ENCODE assay signal across 1 cellular context in genomic region chr7:37921340-37921805, GRCh38.
A peak's percentile ranks its signal among the peaks of the same experiment; 100 is the strongest.
TF ChIP-seq lines count a peak whose summit lies in the region.

No MANE protein-coding gene starts in this region.

TF ChIP-seq in HepG2, 621 proteins besides CTCF, POLR2A, EP300 and RAD21 (continued from another document and continues in another):
- TF ChIP-seq NCOA1 (CRISPR knock-in tag; IDR thresholded peaks at IDR 0.05) (no peak), DMAP1 (CRISPR knock-in tag; IDR thresholded peaks at IDR 0.05) (no peak; the same call in 1 of the 2 replicates), MXD3 (CRISPR knock-in tag; IDR thresholded peaks at IDR 0.05) (0 out of 2 replicates have a peak, but pooled peaks have one; percentile 2), MEF2D (CRISPR knock-in tag; IDR thresholded peaks at IDR 0.05) (0 out of 2 replicates have a peak, but pooled peaks have one; percentile 2), ZNF557 (CRISPR knock-in tag; IDR thresholded peaks at IDR 0.05) (no peak), ZBTB8A (CRISPR knock-in tag; IDR thresholded peaks at IDR 0.05; ENCODE audit: borderline replicate concordance, low read depth) (no peak), HNRNPL (IDR thresholded peaks at IDR 0.05; ENCODE audit: low read depth, low read length) (peak; percentile 92; the same call in 1 of the 2 replicates), KMT2A (CRISPR knock-in tag; IDR thresholded peaks at IDR 0.05) (0 out of 2 replicates have a peak, but pooled peaks have one; percentile 31), ZSCAN30 (CRISPR knock-in tag; IDR thresholded peaks at IDR 0.05) (no peak), SMAD3 (CRISPR knock-in tag; IDR thresholded peaks at IDR 0.05) (peak; percentile 70), KLF13 (CRISPR knock-in tag; IDR thresholded peaks at IDR 0.05) (no peak), FOXK1 (CRISPR knock-in tag; IDR thresholded peaks at IDR 0.05; ENCODE audit: borderline replicate concordance, low read depth) (no peak), BCL6 (CRISPR knock-in tag; IDR thresholded peaks at IDR 0.05) (no peak; the same call in 1 of the 2 replicates), ZNF431 (CRISPR knock-in tag; IDR thresholded peaks at IDR 0.05; ENCODE audit: borderline replicate concordance, low read depth) (no peak), MTA3 (CRISPR knock-in tag; IDR thresholded peaks at IDR 0.05) (no peak), MIXL1 (CRISPR knock-in tag; IDR thresholded peaks at IDR 0.05) (no peak), ZNF562 (CRISPR knock-in tag; IDR thresholded peaks at IDR 0.05; ENCODE audit: borderline replicate concordance) (no peak), HOXA9 (CRISPR knock-in tag; IDR thresholded peaks at IDR 0.05; ENCODE audit: borderline replicate concordance) (0 out of 2 replicates have a peak, but pooled peaks have one; percentile 53), ZNF644 (CRISPR knock-in tag; IDR thresholded peaks at IDR 0.05; ENCODE audit: low read depth) (0 out of 2 replicates have a peak, but pooled peaks have one; percentile 43), ZNF34 (CRISPR knock-in tag; IDR thresholded peaks at IDR 0.05; ENCODE audit: borderline replicate concordance) (no peak), HNF4G (IDR thresholded peaks at IDR 0.05; ENCODE audit: borderline replicate concordance, low read depth, low read length) (no peak), HNF4G (CRISPR knock-in tag; IDR thresholded peaks at IDR 0.05; ENCODE audit: borderline replicate concordance, low read depth) (no peak; the same call in 1 of the 2 replicates), CENPX (CRISPR knock-in tag; IDR thresholded peaks at IDR 0.05) (no peak), JUNB (CRISPR knock-in tag; IDR thresholded peaks at IDR 0.05; ENCODE audit: borderline replicate concordance) (no peak), U2AF1 (optimal IDR thresholded peaks at IDR 0.05; ENCODE audit: low read depth, low read length) (no peak), ZBTB20 (CRISPR knock-in tag; IDR thresholded peaks at IDR 0.05; ENCODE audit: borderline replicate concordance, low read depth) (no peak), ZNF782 (CRISPR knock-in tag; IDR thresholded peaks at IDR 0.05; ENCODE audit: borderline replicate concordance) (no peak), ZNF563 (CRISPR knock-in tag; IDR thresholded peaks at IDR 0.05) (no peak; the same call in 1 of the 2 replicates), MATR3 (CRISPR knock-in tag; IDR thresholded peaks at IDR 0.05) (no peak), BRD4 (CRISPR knock-in tag; IDR thresholded peaks at IDR 0.05) (no peak), IRF2 (CRISPR knock-in tag; IDR thresholded peaks at IDR 0.05) (no peak), NR2F2 (IDR thresholded peaks at IDR 0.05; ENCODE audit: borderline replicate concordance, low read depth) (no peak), SP1 (IDR thresholded peaks at IDR 0.05) (no peak), SP1 (CRISPR knock-in tag; IDR thresholded peaks at IDR 0.05) (no peak), ZNF773 (CRISPR knock-in tag; IDR thresholded peaks at IDR 0.05; ENCODE audit: borderline replicate concordance) (no peak), PAXIP1 (CRISPR knock-in tag; conservative IDR thresholded peaks at IDR 0.05) (no peak), ISX (CRISPR knock-in tag; conservative IDR thresholded peaks at IDR 0.05) (no peak), YEATS2 (CRISPR knock-in tag; IDR thresholded peaks at IDR 0.05; ENCODE audit: borderline replicate concordance) (no peak), ZNF883 (CRISPR knock-in tag; IDR thresholded peaks at IDR 0.05; ENCODE audit: not compliant biosample characterization) (no peak), HNRNPUL1 (IDR thresholded peaks at IDR 0.05; ENCODE audit: low read depth, low read length) (no peak), TBL1XR1 (IDR thresholded peaks at IDR 0.05; ENCODE audit: borderline replicate concordance, low read length, partially characterized antibody) (no peak)
- TF ChIP-seq, protein P1, sequence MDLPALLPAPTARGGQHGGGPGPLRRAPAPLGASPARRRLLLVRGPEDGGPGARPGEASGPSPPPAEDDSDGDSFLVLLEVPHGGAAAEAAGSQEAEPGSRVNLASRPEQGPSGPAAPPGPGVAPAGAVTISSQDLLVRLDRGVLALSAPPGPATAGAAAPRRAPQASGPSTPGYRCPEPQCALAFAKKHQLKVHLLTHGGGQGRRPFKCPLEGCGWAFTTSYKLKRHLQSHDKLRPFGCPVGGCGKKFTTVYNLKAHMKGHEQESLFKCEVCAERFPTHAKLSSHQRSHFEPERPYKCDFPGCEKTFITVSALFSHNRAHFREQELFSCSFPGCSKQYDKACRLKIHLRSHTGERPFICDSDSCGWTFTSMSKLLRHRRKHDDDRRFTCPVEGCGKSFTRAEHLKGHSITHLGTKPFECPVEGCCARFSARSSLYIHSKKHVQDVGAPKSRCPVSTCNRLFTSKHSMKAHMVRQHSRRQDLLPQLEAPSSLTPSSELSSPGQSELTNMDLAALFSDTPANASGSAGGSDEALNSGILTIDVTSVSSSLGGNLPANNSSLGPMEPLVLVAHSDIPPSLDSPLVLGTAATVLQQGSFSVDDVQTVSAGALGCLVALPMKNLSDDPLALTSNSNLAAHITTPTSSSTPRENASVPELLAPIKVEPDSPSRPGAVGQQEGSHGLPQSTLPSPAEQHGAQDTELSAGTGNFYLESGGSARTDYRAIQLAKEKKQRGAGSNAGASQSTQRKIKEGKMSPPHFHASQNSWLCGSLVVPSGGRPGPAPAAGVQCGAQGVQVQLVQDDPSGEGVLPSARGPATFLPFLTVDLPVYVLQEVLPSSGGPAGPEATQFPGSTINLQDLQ (CRISPR knock-in tag; IDR thresholded peaks at IDR 0.05), result no peak
- TF ChIP-seq, protein P2, sequence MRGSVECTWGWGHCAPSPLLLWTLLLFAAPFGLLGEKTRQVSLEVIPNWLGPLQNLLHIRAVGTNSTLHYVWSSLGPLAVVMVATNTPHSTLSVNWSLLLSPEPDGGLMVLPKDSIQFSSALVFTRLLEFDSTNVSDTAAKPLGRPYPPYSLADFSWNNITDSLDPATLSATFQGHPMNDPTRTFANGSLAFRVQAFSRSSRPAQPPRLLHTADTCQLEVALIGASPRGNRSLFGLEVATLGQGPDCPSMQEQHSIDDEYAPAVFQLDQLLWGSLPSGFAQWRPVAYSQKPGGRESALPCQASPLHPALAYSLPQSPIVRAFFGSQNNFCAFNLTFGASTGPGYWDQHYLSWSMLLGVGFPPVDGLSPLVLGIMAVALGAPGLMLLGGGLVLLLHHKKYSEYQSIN (CRISPR knock-in tag; IDR thresholded peaks at IDR 0.05; ENCODE audit: borderline replicate concordance), result no peak
- TF ChIP-seq, protein P3, sequence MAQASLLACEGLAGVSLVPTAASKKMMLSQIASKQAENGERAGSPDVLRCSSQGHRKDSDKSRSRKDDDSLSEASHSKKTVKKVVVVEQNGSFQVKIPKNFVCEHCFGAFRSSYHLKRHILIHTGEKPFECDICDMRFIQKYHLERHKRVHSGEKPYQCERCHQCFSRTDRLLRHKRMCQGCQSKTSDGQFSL (CRISPR knock-in tag; IDR thresholded peaks at IDR 0.05), result 0 out of 2 replicates have a peak, but pooled peaks have one; percentile 14
- TF ChIP-seq, protein P4, sequence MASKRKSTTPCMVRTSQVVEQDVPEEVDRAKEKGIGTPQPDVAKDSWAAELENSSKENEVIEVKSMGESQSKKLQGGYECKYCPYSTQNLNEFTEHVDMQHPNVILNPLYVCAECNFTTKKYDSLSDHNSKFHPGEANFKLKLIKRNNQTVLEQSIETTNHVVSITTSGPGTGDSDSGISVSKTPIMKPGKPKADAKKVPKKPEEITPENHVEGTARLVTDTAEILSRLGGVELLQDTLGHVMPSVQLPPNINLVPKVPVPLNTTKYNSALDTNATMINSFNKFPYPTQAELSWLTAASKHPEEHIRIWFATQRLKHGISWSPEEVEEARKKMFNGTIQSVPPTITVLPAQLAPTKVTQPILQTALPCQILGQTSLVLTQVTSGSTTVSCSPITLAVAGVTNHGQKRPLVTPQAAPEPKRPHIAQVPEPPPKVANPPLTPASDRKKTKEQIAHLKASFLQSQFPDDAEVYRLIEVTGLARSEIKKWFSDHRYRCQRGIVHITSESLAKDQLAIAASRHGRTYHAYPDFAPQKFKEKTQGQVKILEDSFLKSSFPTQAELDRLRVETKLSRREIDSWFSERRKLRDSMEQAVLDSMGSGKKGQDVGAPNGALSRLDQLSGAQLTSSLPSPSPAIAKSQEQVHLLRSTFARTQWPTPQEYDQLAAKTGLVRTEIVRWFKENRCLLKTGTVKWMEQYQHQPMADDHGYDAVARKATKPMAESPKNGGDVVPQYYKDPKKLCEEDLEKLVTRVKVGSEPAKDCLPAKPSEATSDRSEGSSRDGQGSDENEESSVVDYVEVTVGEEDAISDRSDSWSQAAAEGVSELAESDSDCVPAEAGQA (IDR thresholded peaks at IDR 0.05; ENCODE audit: low read depth), result no peak
- TF ChIP-seq, protein P4 (CRISPR knock-in tag; IDR thresholded peaks at IDR 0.05; ENCODE audit: borderline replicate concordance), result 0 out of 2 replicates have a peak, but pooled peaks have one; percentile 57
- TF ChIP-seq, protein P5, sequence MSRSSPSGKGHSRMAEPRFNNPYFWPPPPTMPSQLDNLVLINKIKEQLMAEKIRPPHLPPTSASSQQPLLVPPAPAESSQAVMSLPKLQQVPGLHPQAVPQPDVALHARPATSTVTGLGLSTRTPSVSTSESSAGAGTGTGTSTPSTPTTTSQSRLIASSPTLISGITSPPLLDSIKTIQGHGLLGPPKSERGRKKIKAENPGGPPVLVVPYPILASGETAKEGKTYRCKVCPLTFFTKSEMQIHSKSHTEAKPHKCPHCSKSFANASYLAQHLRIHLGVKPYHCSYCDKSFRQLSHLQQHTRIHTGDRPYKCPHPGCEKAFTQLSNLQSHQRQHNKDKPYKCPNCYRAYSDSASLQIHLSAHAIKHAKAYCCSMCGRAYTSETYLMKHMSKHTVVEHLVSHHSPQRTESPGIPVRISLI (CRISPR knock-in tag; IDR thresholded peaks at IDR 0.05; ENCODE audit: borderline replicate concordance), result no peak
- TF ChIP-seq, protein P6, sequence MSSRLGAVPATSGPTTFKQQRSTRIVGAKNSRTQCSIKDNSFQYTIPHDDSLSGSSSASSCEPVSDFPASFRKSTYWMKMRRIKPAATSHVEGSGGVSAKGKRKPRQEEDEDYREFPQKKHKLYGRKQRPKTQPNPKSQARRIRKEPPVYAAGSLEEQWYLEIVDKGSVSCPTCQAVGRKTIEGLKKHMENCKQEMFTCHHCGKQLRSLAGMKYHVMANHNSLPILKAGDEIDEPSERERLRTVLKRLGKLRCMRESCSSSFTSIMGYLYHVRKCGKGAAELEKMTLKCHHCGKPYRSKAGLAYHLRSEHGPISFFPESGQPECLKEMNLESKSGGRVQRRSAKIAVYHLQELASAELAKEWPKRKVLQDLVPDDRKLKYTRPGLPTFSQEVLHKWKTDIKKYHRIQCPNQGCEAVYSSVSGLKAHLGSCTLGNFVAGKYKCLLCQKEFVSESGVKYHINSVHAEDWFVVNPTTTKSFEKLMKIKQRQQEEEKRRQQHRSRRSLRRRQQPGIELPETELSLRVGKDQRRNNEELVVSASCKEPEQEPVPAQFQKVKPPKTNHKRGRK (CRISPR knock-in tag; IDR thresholded peaks at IDR 0.05), result no peak
- TF ChIP-seq, protein P7, sequence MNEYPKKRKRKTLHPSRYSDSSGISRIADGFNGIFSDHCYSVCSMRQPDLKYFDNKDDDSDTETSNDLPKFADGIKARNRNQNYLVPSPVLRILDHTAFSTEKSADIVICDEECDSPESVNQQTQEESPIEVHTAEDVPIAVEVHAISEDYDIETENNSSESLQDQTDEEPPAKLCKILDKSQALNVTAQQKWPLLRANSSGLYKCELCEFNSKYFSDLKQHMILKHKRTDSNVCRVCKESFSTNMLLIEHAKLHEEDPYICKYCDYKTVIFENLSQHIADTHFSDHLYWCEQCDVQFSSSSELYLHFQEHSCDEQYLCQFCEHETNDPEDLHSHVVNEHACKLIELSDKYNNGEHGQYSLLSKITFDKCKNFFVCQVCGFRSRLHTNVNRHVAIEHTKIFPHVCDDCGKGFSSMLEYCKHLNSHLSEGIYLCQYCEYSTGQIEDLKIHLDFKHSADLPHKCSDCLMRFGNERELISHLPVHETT (CRISPR knock-in tag; conservative IDR thresholded peaks at IDR 0.05), result 0 out of 2 replicates have a peak, but pooled peaks have one; percentile 28
